ENCODE assay signal across 24 cellular contexts in genomic region chr4:79588679-79589078, GRCh38.
"Had no signal": no experiment of that assay in that cellular context is flagged by ENCODE, and none has a peak within 500 bp of the region (broad histone marks: within the 10 kb centered on the region; RNA-seq: fewer than 3 reads in every experiment).

No MANE protein-coding gene starts in this region.

- H3K27me3 ChIP-seq: heart right ventricle, thyroid gland had no signal

- ATAC-seq: activated CD4-positive, CD25-positive, alpha-beta regulatory T cell treated with anti-CD3 and anti-CD28 coated beads, Interleukin-2, amount 50 U/mL, for 24 hours; activated CD8-positive, alpha-beta memory T cell treated with anti-CD3 and anti-CD28 coated beads, Interleukin-2, amount 10 ng/mL, durations not matched to agents 7 days and 5 days; activated CD8-positive, alpha-beta T cell treated with anti-CD3 and anti-CD28 coated beads for 36 hours; heart right ventricle; left lobe of liver; lower lobe of right lung; sciatic nerve; stimulated activated naive CD8-positive, alpha-beta T cell treated with anti-CD3 and anti-CD28 coated beads, Interleukin-15, Interleukin-2, amounts not matched to agents 100 U/mL and 50 U/mL, for 24 hours; T-cell had no signal

- DNase-seq: activated CD4-positive, alpha-beta T cell treated with anti-CD3 and anti-CD28 coated beads, Interleukin-2, amount 10 ng/mL, durations not matched to agents 24 days and 14 days; activated CD8-positive, alpha-beta memory T cell treated with anti-CD3 and anti-CD28 coated beads, Interleukin-2, amount 10 ng/mL, durations not matched to agents 7 days and 5 days; activated CD8-positive, alpha-beta T cell treated with anti-CD3 and anti-CD28 coated beads for 36 hours; activated effector memory CD4-positive, alpha-beta T cell treated with anti-CD3 and anti-CD28 coated beads, Interleukin-2, amount 50 U/mL, for 16 hours; activated naive CD4-positive, alpha-beta T cell treated with anti-CD3 and anti-CD28 coated beads, Interleukin-2, amount 10 ng/mL, durations not matched to agents 7 days and 5 days; activated T-cell treated with anti-CD3 and anti-CD28 coated beads for 4 hours; dermis blood vessel endothelial cell; effector CD8-positive, alpha-beta T cell; heart right ventricle; lower lobe of right lung; mesendoderm; naive B cell; occipital lobe; stimulated activated CD4-positive, alpha-beta T cell treated with anti-CD3 and anti-CD28 coated beads, Interleukin-4, amount 100 ng/mL, for 1 hour; stimulated activated naive CD8-positive, alpha-beta T cell treated with anti-CD3 and anti-CD28 coated beads, Interleukin-15, Interleukin-2, amounts not matched to agents 100 U/mL and 50 U/mL, for 24 hours; substantia nigra; T-cell; thyroid gland had no signal

- H3K4me3 ChIP-seq: heart right ventricle, lower lobe of right lung, smooth muscle cell, thyroid gland had no signal

- H3K4me1 Mint-ChIP-seq: activated CD4-positive, alpha-beta T cell treated with anti-CD3 and anti-CD28 coated beads, Interleukin-2, amount 10 ng/mL, durations not matched to agents 24 days and 14 days; activated CD8-positive, alpha-beta memory T cell treated with anti-CD3 and anti-CD28 coated beads, Interleukin-2, amount 10 ng/mL, durations not matched to agents 7 days and 5 days; activated naive CD4-positive, alpha-beta T cell treated with anti-CD3 and anti-CD28 coated beads, Interleukin-2, amount 10 ng/mL, durations not matched to agents 7 days and 5 days; naive B cell; T-cell had no signal

- H3K4me3 Mint-ChIP-seq: activated CD4-positive, alpha-beta T cell treated with anti-CD3 and anti-CD28 coated beads, Interleukin-2, amount 10 ng/mL, durations not matched to agents 24 days and 14 days; activated CD8-positive, alpha-beta memory T cell treated with anti-CD3 and anti-CD28 coated beads, Interleukin-2, amount 10 ng/mL, durations not matched to agents 7 days and 5 days; activated CD8-positive, alpha-beta T cell treated with anti-CD3 and anti-CD28 coated beads for 36 hours; activated naive CD4-positive, alpha-beta T cell treated with anti-CD3 and anti-CD28 coated beads, Interleukin-2, amount 10 ng/mL, durations not matched to agents 7 days and 5 days; naive B cell; T-cell; T-helper 2 cell treated with Interferon-gamma antibody and Interleukin-4, amounts not matched to agents 5 μg/mL and 100 μg/mL, for 36 hours had no signal

- H3K27ac ChIP-seq: heart right ventricle, lower lobe of right lung, thyroid gland, VCaP had no signal

- H3K27me3 Mint-ChIP-seq: activated CD8-positive, alpha-beta memory T cell treated with anti-CD3 and anti-CD28 coated beads, Interleukin-2, amount 10 ng/mL, durations not matched to agents 7 days and 5 days; naive B cell had no signal

- H3K9me3 Mint-ChIP-seq: activated CD4-positive, alpha-beta T cell treated with anti-CD3 and anti-CD28 coated beads, Interleukin-2, amount 10 ng/mL, durations not matched to agents 24 days and 14 days; activated CD8-positive, alpha-beta T cell treated with anti-CD3 and anti-CD28 coated beads for 36 hours; T-cell; T-helper 2 cell treated with Interferon-gamma antibody and Interleukin-4, amounts not matched to agents 5 μg/mL and 100 μg/mL, for 36 hours had no signal

- H3K4me1 ChIP-seq: lower lobe of right lung, thyroid gland had no signal

- H3K27ac Mint-ChIP-seq: activated CD4-positive, alpha-beta T cell treated with anti-CD3 and anti-CD28 coated beads, Interleukin-2, amount 10 ng/mL, durations not matched to agents 24 days and 14 days; activated CD8-positive, alpha-beta memory T cell treated with anti-CD3 and anti-CD28 coated beads, Interleukin-2, amount 10 ng/mL, durations not matched to agents 7 days and 5 days; activated CD8-positive, alpha-beta T cell treated with anti-CD3 and anti-CD28 coated beads for 36 hours; activated naive CD4-positive, alpha-beta T cell treated with anti-CD3 and anti-CD28 coated beads, Interleukin-2, amount 10 ng/mL, durations not matched to agents 7 days and 5 days; naive B cell; T-cell; T-helper 2 cell treated with Interferon-gamma antibody and Interleukin-4, amounts not matched to agents 5 μg/mL and 100 μg/mL, for 36 hours had no signal
